8 cellular contexts compared by ENCODE assay signal in genomic region chr12:101407054-101407437, GRCh38. TPM values are rescaled to one million over a fixed set of nuclear protein-coding genes. Genes with fewer than 3 reads are reported as not detected.
A peak's percentile ranks its signal among the peaks of the same experiment; 100 is the strongest.
DNase-seq lines count a peak whose midpoint lies in the region; ATAC-seq and TF ChIP-seq lines count a peak whose summit lies in the region.

No MANE protein-coding gene starts in this region.

- peak overlapping the region; percentile 97 for H3K27ac Mint-ChIP-seq in Caco-2 (ENCODE audit: unreplicated experiment)
- H3K27ac Mint-ChIP-seq in activated T-helper 2 cell treated with anti-CD3 and anti-CD28 coated beads, Interferon-gamma antibody, Interleukin-2, Interleukin-4, amounts not matched to agents 10 μg/mL and 5 μg/mL and 100 μg/mL, durations not matched to agents 14 hours and 24 hours and 36 hours: peak overlapping the region; percentile 91

- H3K27me3 ChIP-seq in Caco-2 (replicated peaks; ENCODE audit: control insufficient read depth, insufficient read depth, low read length): no peaks in the 10 kb centered on the region
- H3K27me3 ChIP-seq in HUES6 (ENCODE audit: control insufficient read depth, insufficient read depth, low read length): no peaks in the 10 kb centered on the region
- H3K27me3 ChIP-seq in left ventricle myocardium inferior (ENCODE audit: low read depth): no peaks in the 10 kb centered on the region

- ATAC-seq in GM21360 (IDR thresholded peaks at IDR 0.05; ENCODE audit: unreplicated experiment): peak; percentile 16

- H3K9ac ChIP-seq in HUES6 (ENCODE audit: low read length): peak overlapping the region; percentile 95

- H3K27ac ChIP-seq in HUES6 (ENCODE audit: low read depth, low read length) (peak overlapping the region; percentile 98; the same call in 1 of the 2 replicates), left ventricle myocardium inferior (replicated peaks) (peak overlapping the region; percentile 96), skin epidermis (peak overlapping the region; percentile 70 to 99 (median 94))

- no peaks in the 10 kb centered on the region for H3K36me3 ChIP-seq in Caco-2 (ENCODE audit: control insufficient read depth, insufficient read depth, low read length)
- 0 out of 2 replicates have a peak, but pooled peaks cover 5% of the 10 kb centered on the region for H3K36me3 ChIP-seq in HUES6 (ENCODE audit: control insufficient read depth, insufficient read depth, low read length)
- H3K36me3 ChIP-seq in left ventricle myocardium inferior: peaks cover 6% of the 10 kb centered on the region

- BruUV-seq in Caco-2 (replicated peaks; lab: Mats Ljungman, UMichigan): no TSS peak

- DNase-seq in Caco-2 (peak in 1 of 2 experiments; percentile 35), left ventricle myocardium inferior (no peak), SKM-1 (lab: John Stamatoyannopoulos, UW; ENCODE audit: unreplicated experiment) (no peak), NCI-H1930 (lab: John Stamatoyannopoulos, UW) (no peak)
- peak; percentile 12 for DNase-seq in activated T-helper 2 cell treated with anti-CD3 and anti-CD28 coated beads, Interferon-gamma antibody, Interleukin-2, Interleukin-4, amounts not matched to agents 10 μg/mL and 5 μg/mL and 100 μg/mL, durations not matched to agents 14 hours and 24 hours and 36 hours (ENCODE audit: low spot score)

- CTCF ChIA-PET in Caco-2 (lab: Charles Lee): interaction anchor here (0.7 to 1.1 kb wide), 2 partner anchors 201 to 353 kb away, joined by 3 to 4 read pairs; no protein-coding TSS in a partner anchor

- POLR2A ChIA-PET in Caco-2 (lab: Charles Lee): no interaction called here

- intact Hi-C loops in Caco-2 (cut with micrococcal nuclease; ENCODE audit: unreplicated experiment): loop anchor here (2.0 kb wide), 1 partner anchor 424 kb away; the partner anchor contains the start of gene GNPTAB
- intact Hi-C loops in activated T-helper 2 cell treated with anti-CD3 and anti-CD28 coated beads, Interferon-gamma antibody, Interleukin-2, Interleukin-4, amounts not matched to agents 10 μg/mL and 5 μg/mL and 100 μg/mL, durations not matched to agents 14 hours and 24 hours and 36 hours (cut with micrococcal nuclease): loop anchor here (2.0 to 10.0 kb wide), 2 partner anchors 424 to 528 kb away; partner anchors contain the start of gene GNPTAB
- intact Hi-C loops in left ventricle myocardium inferior (cut with micrococcal nuclease): no loop called here

- no peaks in the 10 kb centered on the region for H3K27me3 Mint-ChIP-seq in Caco-2 (ENCODE audit: insufficient read depth, unreplicated experiment)
- H3K27me3 Mint-ChIP-seq in activated T-helper 2 cell treated with anti-CD3 and anti-CD28 coated beads, Interferon-gamma antibody, Interleukin-2, Interleukin-4, amounts not matched to agents 10 μg/mL and 5 μg/mL and 100 μg/mL, durations not matched to agents 14 hours and 24 hours and 36 hours (ENCODE audit: low read depth): peaks cover 4% of the 10 kb centered on the region

- peaks cover 24% of the 10 kb centered on the region for H3K36me3 Mint-ChIP-seq in Caco-2 (ENCODE audit: insufficient read depth, unreplicated experiment)
- H3K36me3 Mint-ChIP-seq in activated T-helper 2 cell treated with anti-CD3 and anti-CD28 coated beads, Interferon-gamma antibody, Interleukin-2, Interleukin-4, amounts not matched to agents 10 μg/mL and 5 μg/mL and 100 μg/mL, durations not matched to agents 14 hours and 24 hours and 36 hours (ENCODE audit: low read depth): peaks cover 7% of the 10 kb centered on the region

- H3K9me3 ChIP-seq in Caco-2 (no peaks in the 10 kb centered on the region), HUES6 (ENCODE audit: control insufficient read depth, insufficient read depth, low read depth, low read length) (no peaks in the 10 kb centered on the region), left ventricle myocardium inferior (replicated peaks) (no peaks in the 10 kb centered on the region)

- H3K4me1 ChIP-seq in Caco-2: 0 out of 2 replicates have a peak, but pooled peaks cover 8% of the 10 kb centered on the region
- 0 out of 2 replicates have a peak, but pooled peaks cover 3% of the 10 kb centered on the region for H3K4me1 ChIP-seq in HUES6 (ENCODE audit: control insufficient read depth, insufficient read depth, low read length)
- H3K4me1 ChIP-seq in left ventricle myocardium inferior: peaks cover 39% of the 10 kb centered on the region

- TF ChIP-seq CTCF in Caco-2 (IDR thresholded peaks at IDR 0.05; ENCODE audit: insufficient read depth in 1 of 2, low read depth in 1 of 2, low read length in 1 of 2, severe bottlenecking in 1 of 2, unreplicated experiment in 1 of 2) (no peak), left ventricle myocardium inferior (IDR thresholded peaks at IDR 0.05; ENCODE audit: borderline replicate concordance) (no peak)

- H3K4me3 ChIP-seq in Caco-2 (ENCODE audit: low read depth, low read length): peak overlapping the region; percentile 86
- peak overlapping the region; percentile 97 for H3K4me3 ChIP-seq in HUES6 (ENCODE audit: low read depth, low read length)
- H3K4me3 ChIP-seq in left ventricle myocardium inferior: peak overlapping the region; percentile 84
- H3K4me3 ChIP-seq in skin epidermis: peak overlapping the region; percentile 59 to 98 (median 88)

- H3K4me3 Mint-ChIP-seq in Caco-2 (ENCODE audit: unreplicated experiment): peak overlapping the region; percentile 94
- H3K4me3 Mint-ChIP-seq in activated T-helper 2 cell treated with anti-CD3 and anti-CD28 coated beads, Interferon-gamma antibody, Interleukin-2, Interleukin-4, amounts not matched to agents 10 μg/mL and 5 μg/mL and 100 μg/mL, durations not matched to agents 14 hours and 24 hours and 36 hours (ENCODE audit: low read depth): peak overlapping the region; percentile 95

- H3K9me3 Mint-ChIP-seq in Caco-2 (ENCODE audit: unreplicated experiment): no peaks in the 10 kb centered on the region
- H3K9me3 Mint-ChIP-seq in activated T-helper 2 cell treated with anti-CD3 and anti-CD28 coated beads, Interferon-gamma antibody, Interleukin-2, Interleukin-4, amounts not matched to agents 10 μg/mL and 5 μg/mL and 100 μg/mL, durations not matched to agents 14 hours and 24 hours and 36 hours: no peaks in the 10 kb centered on the region

- H3K4me1 Mint-ChIP-seq in Caco-2 (ENCODE audit: low read depth, unreplicated experiment): peaks cover 6% of the 10 kb centered on the region
- peaks cover 11% of the 10 kb centered on the region for H3K4me1 Mint-ChIP-seq in activated T-helper 2 cell treated with anti-CD3 and anti-CD28 coated beads, Interferon-gamma antibody, Interleukin-2, Interleukin-4, amounts not matched to agents 10 μg/mL and 5 μg/mL and 100 μg/mL, durations not matched to agents 14 hours and 24 hours and 36 hours (ENCODE audit: low read depth)

RNA-seq across cellular contexts. Expression of gene ARL1, which starts 0.5 kb away (rescaled TPM):
- total RNA-seq in Caco-2 (2022) (114 and 119 TPM in 2 replicates), left ventricle myocardium inferior (93.0 TPM)
- total RNA-seq in activated T-helper 2 cell treated with anti-CD3 and anti-CD28 coated beads, Interferon-gamma antibody, Interleukin-2, Interleukin-4, amounts not matched to agents 10 μg/mL and 5 μg/mL and 100 μg/mL, durations not matched to agents 14 hours and 24 hours and 36 hours: 74.2 and 77.5 TPM in 2 replicates
